In genomic region chr9:109560470-109561132, GRCh38 we compare ENCODE assay signal across 1 cellular context.
TF ChIP-seq lines count a peak whose summit lies in the region.

No MANE protein-coding gene starts in this region.

TF ChIP-seq in HepG2, 621 proteins besides CTCF, POLR2A, EP300 and RAD21 (continued from another document):
- TF ChIP-seq ZNF296 (CRISPR knock-in tag; conservative IDR thresholded peaks at IDR 0.05) (no peak), TBL1XR1 (IDR thresholded peaks at IDR 0.05; ENCODE audit: borderline replicate concordance, low read length, partially characterized antibody) (no peak), SMC3 (IDR thresholded peaks at IDR 0.05; ENCODE audit: low read length) (peak; percentile 29; the same call in 1 of the 2 replicates), CEBPZ (IDR thresholded peaks at IDR 0.05; ENCODE audit: low read length) (no peak), ZNF780A (CRISPR knock-in tag; IDR thresholded peaks at IDR 0.05) (no peak), KDM5A (IDR thresholded peaks at IDR 0.05; ENCODE audit: borderline replicate concordance, low read length) (no peak), ZNF3 (CRISPR knock-in tag; IDR thresholded peaks at IDR 0.05) (no peak), ZNF660 (CRISPR knock-in tag; IDR thresholded peaks at IDR 0.05; ENCODE audit: borderline replicate concordance, low read depth) (no peak), ZNF775 (CRISPR knock-in tag; IDR thresholded peaks at IDR 0.05; ENCODE audit: borderline replicate concordance) (no peak), TFE3 (CRISPR knock-in tag; IDR thresholded peaks at IDR 0.05) (no peak)
TF ChIP-seq in HepG2: peak in this region for 3.
